21 cellular contexts compared by ENCODE assay signal in genomic region chr7:23072916-23073315, GRCh38. TPM values are rescaled to one million over a fixed set of nuclear protein-coding genes. Genes with fewer than 3 reads are reported as not detected.
DNase-seq lines count a peak whose midpoint lies in the region; ATAC-seq and TF ChIP-seq lines count a peak whose summit lies in the region.
"Had no signal": no experiment of that assay in that cellular context is flagged by ENCODE, and none has a peak within 500 bp of the region (broad histone marks: within the 10 kb centered on the region; RNA-seq: fewer than 3 reads in every experiment).

No MANE protein-coding gene starts in this region.

- BruUV-seq in mammary epithelial cell (replicated peaks; lab: Mats Ljungman, UMichigan) (no TSS peak), MCF 10A (replicated peaks; lab: Mats Ljungman, UMichigan) (no TSS peak)

- H3K27me3 Mint-ChIP-seq in MCF 10A (ENCODE audit: insufficient read depth, unreplicated experiment): no peaks in the 10 kb centered on the region
- H3K27me3 Mint-ChIP-seq in chondrocyte (ENCODE audit: low read depth): peaks cover 6% of the 10 kb centered on the region

- H3K27ac Mint-ChIP-seq in MCF 10A (ENCODE audit: low read depth, unreplicated experiment) (no peak overlapping the region), chondrocyte (ENCODE audit: unreplicated experiment) (no peak overlapping the region)
- H3K27ac Mint-ChIP-seq: activated T-helper 2 cell treated with anti-CD3 and anti-CD28 coated beads, Interferon-gamma antibody, Interleukin-2, Interleukin-4, amounts not matched to agents 10 μg/mL and 5 μg/mL and 100 μg/mL, durations not matched to agents 14 hours and 24 hours and 36 hours; HFFc6 had no signal

- TF ChIP-seq CTCF in mammary epithelial cell (conservative IDR thresholded peaks at IDR 0.05 in 1 of 2, IDR thresholded peaks at IDR 0.05 in 1 of 2; ENCODE audit: extremely low read depth in 1 of 2, insufficient read depth in 1 of 2, low read depth in 1 of 2, low read length in 2 of 2): peak in 1 of 2 donors; percentile 10
- TF ChIP-seq CTCF in MCF 10A (IDR thresholded peaks at IDR 0.05; ENCODE audit: unreplicated experiment): no peak
- peak; percentile 33 for TF ChIP-seq CTCF in chondrocyte (IDR thresholded peaks at IDR 0.05)
- TF ChIP-seq CTCF in smooth muscle cell (IDR thresholded peaks at IDR 0.05; ENCODE audit: borderline replicate concordance, insufficient read depth, poor library complexity, severe bottlenecking): no peak

- DNase-seq in mammary epithelial cell (no peak), MCF 10A (ENCODE audit: unreplicated experiment) (no peak), chondrocyte (ENCODE audit: low spot score) (no peak), left kidney (ENCODE audit: low read depth, low spot score) (peak; percentile 40), smooth muscle cell (lab: John Stamatoyannopoulos, UW; ENCODE audit: unreplicated experiment) (no peak), GM03348 (ENCODE audit: low spot score) (no peak)
- DNase-seq: activated CD4-positive, CD25-positive, alpha-beta regulatory T cell treated with anti-CD3 and anti-CD28 coated beads, Interleukin-2, amount 50 U/mL, for 72 hours; effector CD8-positive, alpha-beta T cell; HFFc6; kidney glomerular epithelial cell; midbrain; NCI-H1048; NCI-H2107; right cardiac atrium; stimulated activated naive CD4-positive, alpha-beta T cell treated with Interleukin-2 at 50 U/mL for 16 hours had no signal

- H3K4me3 Mint-ChIP-seq in MCF 10A (ENCODE audit: unreplicated experiment) (no peak overlapping the region), chondrocyte (ENCODE audit: unreplicated experiment) (no peak overlapping the region)
- H3K4me3 Mint-ChIP-seq: CD14-positive monocyte, HFFc6 had no signal

- H3F3A ChIP-seq in smooth muscle cell (ENCODE audit: low read depth): no peaks in the 10 kb centered on the region

- POLR2A ChIA-PET in MCF 10A (lab: Yijun Ruan, JAX): interaction anchor here (0.6 to 1.1 kb wide), 3 partner anchors 208 to 1593 kb away, joined by 3 read pairs; no protein-coding TSS in a partner anchor

- dilution Hi-C loops in mammary epithelial cell (cut with HindIII; ENCODE audit: low sequenced_read_pairs): no loop called here

- intact Hi-C loops in mammary epithelial cell (cut with micrococcal nuclease) (no loop called here), MCF 10A (cut with micrococcal nuclease) (no loop called here)

- no peaks in the 10 kb centered on the region for H3K79me2 ChIP-seq in mammary epithelial cell (ENCODE audit: insufficient read depth, low read length)
- no peaks in the 10 kb centered on the region for H3K79me2 ChIP-seq in smooth muscle cell (ENCODE audit: low read depth)

- H3K4me3 ChIP-seq in mammary epithelial cell (replicated peaks in 1 of 3; ENCODE audit: insufficient read depth in 1 of 3, low read depth in 2 of 3, low read length in 3 of 3) (no peak overlapping the region), smooth muscle cell (no peak overlapping the region)
- H3K4me3 ChIP-seq: tibial nerve had no signal

- H3K27ac ChIP-seq in mammary epithelial cell (ENCODE audit: insufficient read depth, low read depth, low read length) (no peak overlapping the region), smooth muscle cell (ENCODE audit: low read depth) (no peak overlapping the region)
- H3K27ac ChIP-seq: KMS-11 had no signal

- H3K9me3 ChIP-seq in mammary epithelial cell (replicated peaks; ENCODE audit: insufficient read depth, low read length) (no peaks in the 10 kb centered on the region), smooth muscle cell (replicated peaks; ENCODE audit: low read depth) (no peaks in the 10 kb centered on the region)
- H3K9me3 ChIP-seq: tibial nerve had no signal

- H3K4me1 Mint-ChIP-seq in MCF 10A (ENCODE audit: insufficient read depth, unreplicated experiment) (peaks cover 15% of the 10 kb centered on the region), chondrocyte (ENCODE audit: low read depth) (peaks cover 24% of the 10 kb centered on the region)

- H3K4me1 ChIP-seq in mammary epithelial cell (ENCODE audit: insufficient read depth, low read length): no peaks in the 10 kb centered on the region
- H3K4me1 ChIP-seq in smooth muscle cell (ENCODE audit: low read depth): peaks cover 5% of the 10 kb centered on the region

- no peak overlapping the region for H3K4me2 ChIP-seq in mammary epithelial cell (ENCODE audit: insufficient read depth, low read depth, low read length)
- no peak overlapping the region for H3K4me2 ChIP-seq in smooth muscle cell
- H3K4me2 ChIP-seq: KMS-11 had no signal

- H3K36me3 Mint-ChIP-seq in MCF 10A (ENCODE audit: insufficient read depth, unreplicated experiment) (no peaks in the 10 kb centered on the region), chondrocyte (ENCODE audit: low read depth) (no peaks in the 10 kb centered on the region)
- H3K36me3 Mint-ChIP-seq: CD14-positive monocyte had no signal

- CTCF ChIA-PET in mammary epithelial cell (lab: Charles Lee; ENCODE audit: low non-redundant PET) (interaction anchor here (0.6 to 0.7 kb wide), 3 partner anchors 13 to 112 kb away, joined by 3 to 6 read pairs (median 4); no protein-coding TSS in a partner anchor), MCF 10A (lab: Yijun Ruan, JAX) (interaction anchor here (1.0 kb wide), 1 partner anchor 27 kb away, joined by 3 read pairs; no protein-coding TSS in a partner anchor)

- H3K9ac ChIP-seq in mammary epithelial cell (ENCODE audit: insufficient read depth, low read length) (no peak overlapping the region), smooth muscle cell (ENCODE audit: low read depth) (no peak overlapping the region)
- H3K9ac ChIP-seq: KMS-11 had no signal

- H3K27me3 ChIP-seq in mammary epithelial cell (ENCODE audit: insufficient read depth, low read length) (no peaks in the 10 kb centered on the region), smooth muscle cell (ENCODE audit: low read depth) (no peaks in the 10 kb centered on the region)
- H3K27me3 ChIP-seq: tibial nerve had no signal

- no peaks in the 10 kb centered on the region for H3K9me3 Mint-ChIP-seq in MCF 10A (ENCODE audit: unreplicated experiment)
- no peaks in the 10 kb centered on the region for H3K9me3 Mint-ChIP-seq in chondrocyte (ENCODE audit: low read depth)
- H3K9me3 Mint-ChIP-seq: activated T-helper 2 cell treated with anti-CD3 and anti-CD28 coated beads, Interferon-gamma antibody, Interleukin-2, Interleukin-4, amounts not matched to agents 10 μg/mL and 5 μg/mL and 100 μg/mL, durations not matched to agents 14 hours and 24 hours and 36 hours; CD14-positive monocyte; HFFc6 had no signal

- in situ Hi-C loops in mammary epithelial cell (cut with MboI; ENCODE audit: low sequenced_read_pairs in 2 of 2): no loop called here

- ATAC-seq in HG03108 (IDR thresholded peaks at IDR 0.05; ENCODE audit: unreplicated experiment) (no peak), HG02840 (IDR thresholded peaks at IDR 0.05; ENCODE audit: low FRiP score, unreplicated experiment) (no peak)
- ATAC-seq: right cardiac atrium had no signal

- H2AFZ ChIP-seq in mammary epithelial cell (ENCODE audit: low read depth, low read length): peak overlapping the region; percentile 64
- H2AFZ ChIP-seq in smooth muscle cell (ENCODE audit: low read depth): peak overlapping the region; percentile 70

- H3K36me3 ChIP-seq in mammary epithelial cell (ENCODE audit: insufficient read depth, low read length) (no peaks in the 10 kb centered on the region), smooth muscle cell (ENCODE audit: low read depth) (no peaks in the 10 kb centered on the region)
- H3K36me3 ChIP-seq: tibial nerve had no signal

- no peaks in the 10 kb centered on the region for H4K20me1 ChIP-seq in mammary epithelial cell (ENCODE audit: insufficient read depth, low read length)
- no peaks in the 10 kb centered on the region for H4K20me1 ChIP-seq in smooth muscle cell (ENCODE audit: low read depth)

- 46% methylated on average over 2 of the region's 2 CpGs for WGBS in mammary epithelial cell (ENCODE audit: low coverage, missing lambda C conversion rate)
- WGBS in smooth muscle cell (ENCODE audit: low lambda C conversion rate): 46% methylated on average over 2 of the region's 2 CpGs

RNA-seq across cellular contexts. Expression of gene KLHL7, which starts 32.7 kb away (rescaled TPM):
- total RNA-seq in mammary epithelial cell: 10 to 100 TPM; 33.3 to 39.2 TPM
- polyA plus RNA-seq in mammary epithelial cell: 24.9 TPM
- polyA minus RNA-seq in mammary epithelial cell: 5.9 TPM
- total RNA-seq in MCF 10A (2022): 17.9 and 19.1 TPM in 2 replicates
- 38.1 to 45.5 TPM (median 38.9 TPM) in 3 replicates for total RNA-seq in chondrocyte
- 56.4 and 70.0 TPM in 2 replicates for total RNA-seq in smooth muscle cell
- 29.1 and 40.1 TPM in 2 replicates for polyA plus RNA-seq in smooth muscle cell

RNA-seq across cellular contexts. Expression of gene HYCC1, which starts 59.0 kb away (rescaled TPM):
- 10 to 100 TPM; 40.5 to 72.5 TPM for total RNA-seq in mammary epithelial cell
- 40.1 TPM for polyA plus RNA-seq in mammary epithelial cell
- polyA minus RNA-seq in mammary epithelial cell: 56.3 TPM
- 48.9 and 49.1 TPM in 2 replicates for total RNA-seq in MCF 10A (2022)
- 51.5 to 54.9 TPM (median 54.9 TPM) in 3 replicates for total RNA-seq in chondrocyte
- 66.1 and 113 TPM in 2 replicates for total RNA-seq in smooth muscle cell
- polyA plus RNA-seq in smooth muscle cell: 16.5 and 16.7 TPM in 2 replicates
